Comparison of ENCODE assay signal across 8 cellular contexts in the genomic region with DNA sequence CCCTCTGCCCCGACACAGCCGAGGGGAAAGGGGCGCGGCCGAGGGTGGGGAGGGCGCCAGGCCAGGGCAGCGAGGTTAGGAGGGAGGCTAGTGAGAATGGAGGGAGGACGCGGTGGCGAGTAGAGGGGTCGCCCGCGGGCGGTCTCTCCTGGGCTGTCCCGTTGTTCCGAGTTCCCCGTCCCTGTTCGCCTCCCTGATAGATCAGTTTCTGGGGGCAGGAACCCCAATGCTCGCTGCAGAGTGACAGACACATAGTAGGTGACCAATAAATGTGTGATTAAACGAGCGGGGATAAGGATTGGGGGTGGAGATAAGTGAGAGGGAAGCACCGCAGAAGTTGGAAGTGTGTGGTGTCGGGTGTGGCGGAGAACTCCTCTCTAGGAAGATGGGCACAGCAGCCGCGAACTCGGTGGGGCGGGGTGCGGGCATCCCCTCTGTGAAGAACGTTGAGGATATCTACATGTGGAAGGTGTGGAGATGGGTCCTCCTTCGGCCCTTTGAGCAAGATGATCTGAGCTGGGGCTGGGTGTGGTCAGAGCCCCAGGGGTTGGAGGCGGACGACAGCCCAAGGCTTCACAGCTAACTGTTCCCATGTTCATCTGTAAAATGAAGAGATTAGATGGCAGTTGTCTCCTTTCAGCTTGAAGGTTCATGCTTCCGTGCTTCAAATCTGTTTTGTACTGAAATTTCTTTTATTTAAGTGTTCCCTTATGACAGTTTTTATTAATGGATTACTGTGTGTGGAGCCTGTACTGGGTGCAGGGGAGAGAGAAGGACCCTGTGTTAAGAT. TPM values are rescaled to one million over a fixed set of nuclear protein-coding genes. Genes with fewer than 3 reads are reported as not detected.
DNase-seq lines count a peak whose midpoint lies in the region; ATAC-seq and TF ChIP-seq lines count a peak whose summit lies in the region.

No MANE protein-coding gene starts in this region.

- H3K4me1 Mint-ChIP-seq in activated T-helper 17 cell treated with anti-CD3 and anti-CD28 coated beads, Interleukin-2, amount 50 U/mL, for 72 hours = peaks cover 33% of the 10 kb centered on the region

- intact Hi-C loops in Right ventricle myocardium inferior (cut with DNase I) (loop anchor here (1.0 to 2.0 kb wide), 2 partner anchors 10 to 25 kb away; a partner anchor contains a TSS), cardiac septum (cut with DNase I) (no loop called here), right cardiac atrium (cut with DNase I) (no loop called here), sigmoid colon (cut with DNase I) (loop anchor here (2.0 to 10.0 kb wide), 2 partner anchors 39 to 585 kb away; a partner anchor contains a TSS)

- peak overlapping the region; percentile 68 for H3K9ac ChIP-seq in HUES48 (ENCODE audit: low read depth, low read length)

- H3K27me3 ChIP-seq in HUES48 (ENCODE audit: control insufficient read depth, insufficient read depth, low read length) = no peaks in the 10 kb centered on the region
- H3K27me3 ChIP-seq in right cardiac atrium (ENCODE audit: control insufficient read depth, insufficient read depth) = no peaks in the 10 kb centered on the region
- no peaks in the 10 kb centered on the region for H3K27me3 ChIP-seq in sigmoid colon

- H3K9me3 ChIP-seq in HUES48 (ENCODE audit: control insufficient read depth, insufficient read depth, low read length) (no peaks in the 10 kb centered on the region), right cardiac atrium (ENCODE audit: control insufficient read depth, low read length) (no peaks in the 10 kb centered on the region), sigmoid colon (no peaks in the 10 kb centered on the region)

- WGBS in right cardiac atrium = 1% methylated on average over 34 of the region's 34 CpGs
- 1 to 2% methylated on average over 34 of the region's 34 CpGs for WGBS in sigmoid colon, 2 donors

- no peak for TF ChIP-seq CTCF in sigmoid colon (IDR thresholded peaks at IDR 0.05)

- H3K36me3 Mint-ChIP-seq in activated T-helper 17 cell treated with anti-CD3 and anti-CD28 coated beads, Interleukin-2, amount 50 U/mL, for 72 hours (ENCODE audit: low read depth) = no peaks in the 10 kb centered on the region

- peaks cover 64% of the 10 kb centered on the region for H3K4me1 ChIP-seq in HUES48 (ENCODE audit: control insufficient read depth, insufficient read depth, low read length)
- H3K4me1 ChIP-seq in right cardiac atrium (ENCODE audit: control insufficient read depth, insufficient read depth, low read length) = peaks cover 3% of the 10 kb centered on the region
- peaks cover 0 to 59% (median 36%) of the 10 kb centered on the region in 4 donors for H3K4me1 ChIP-seq in sigmoid colon

- no peaks in the 10 kb centered on the region for H3K27me3 Mint-ChIP-seq in activated T-helper 17 cell treated with anti-CD3 and anti-CD28 coated beads, Interleukin-2, amount 50 U/mL, for 72 hours

- no peak for DNase-seq in Right ventricle myocardium inferior (ENCODE audit: missing footprints)
- no peak for DNase-seq in cardiac septum (ENCODE audit: low spot score)
- DNase-seq in right cardiac atrium = peak in 1 of 3 donors; percentile 66
- DNase-seq in sigmoid colon = peak; percentile 77
- no peak for DNase-seq in DMS114 treated with DMSO at 0.1 percent for 48 hours (lab: John Stamatoyannopoulos, UW; ENCODE audit: unreplicated experiment)
- DNase-seq in 8988T = no peak

- H3K9me3 Mint-ChIP-seq in activated T-helper 17 cell treated with anti-CD3 and anti-CD28 coated beads, Interleukin-2, amount 50 U/mL, for 72 hours = no peaks in the 10 kb centered on the region

- ATAC-seq in Right ventricle myocardium inferior (peak; percentile 1), right cardiac atrium (no peak)
- ATAC-seq in activated T-helper 17 cell treated with anti-CD3 and anti-CD28 coated beads, Interleukin-2, amount 50 U/mL, for 72 hours (replicated peaks) = no peak

- H3K4me3 Mint-ChIP-seq in activated T-helper 17 cell treated with anti-CD3 and anti-CD28 coated beads, Interleukin-2, amount 50 U/mL, for 72 hours = peak overlapping the region; percentile 91

- TF ChIP-seq EP300 in sigmoid colon (IDR thresholded peaks at IDR 0.05) = no peak

- H3K36me3 ChIP-seq in HUES48 (ENCODE audit: control insufficient read depth, insufficient read depth, low read length) (0 out of 2 replicates have a peak, but pooled peaks cover 5% of the 10 kb centered on the region), sigmoid colon (no peaks in the 10 kb centered on the region)

- H3K27ac ChIP-seq in HUES48 (ENCODE audit: low read depth, low read length) = peak overlapping the region; percentile 98
- peak overlapping the region; percentile 49 for H3K27ac ChIP-seq in right cardiac atrium (ENCODE audit: low read length)
- H3K27ac ChIP-seq in sigmoid colon = peak overlapping the region; percentile 91 to 95 (median 94)

- H3K4me3 ChIP-seq in HUES48 (ENCODE audit: low read depth, low read length) (peak overlapping the region; percentile 94), right cardiac atrium (ENCODE audit: low read length) (peak overlapping the region; percentile 83), sigmoid colon (peak overlapping the region; percentile 84 to 98 (median 92))

- TF ChIP-seq POLR2A in sigmoid colon (IDR thresholded peaks at IDR 0.05) = no peak

- peak overlapping the region; percentile 85 for H3K27ac Mint-ChIP-seq in activated T-helper 17 cell treated with anti-CD3 and anti-CD28 coated beads, Interleukin-2, amount 50 U/mL, for 72 hours

RNA-seq across cellular contexts. Expression of a gene that starts 0.7 kb away (rescaled TPM):
- total RNA-seq in Right ventricle myocardium inferior = 3.3 TPM
- 3.4 TPM for total RNA-seq in cardiac septum
- 1 to 10 TPM; 2.5 to 3.2 TPM for total RNA-seq in activated T-helper 17 cell treated with anti-CD3 and anti-CD28 coated beads, Interleukin-2, amount 50 U/mL, for 72 hours
- total RNA-seq in right cardiac atrium = 1 to 10 TPM; 5.1 to 6.5 (median 5.8) TPM
- 4.5 TPM for polyA plus RNA-seq in right cardiac atrium
- total RNA-seq in sigmoid colon = 10 to 100 TPM in 1 of 4 donors, 1 to 10 TPM in 3; 6.1 to 10.7 (median 6.9) TPM
- polyA plus RNA-seq in sigmoid colon = 1 to 10 TPM; 3.0 to 6.1 (median 5.4) TPM

RNA-seq across cellular contexts. Expression of a gene that starts 11.2 kb away (rescaled TPM):
- 111 TPM for total RNA-seq in Right ventricle myocardium inferior
- total RNA-seq in cardiac septum = 85.5 TPM
- total RNA-seq in activated T-helper 17 cell treated with anti-CD3 and anti-CD28 coated beads, Interleukin-2, amount 50 U/mL, for 72 hours = 10 to 100 TPM; 68.1 to 79.6 TPM
- 100 to 1,000 TPM in 3 of 4 donors, 10 to 100 TPM in 1; 98.2 to 116 (median 107) TPM for total RNA-seq in right cardiac atrium
- 70.6 TPM for polyA plus RNA-seq in right cardiac atrium
- 10 to 100 TPM; 56.3 to 63.7 (median 57.0) TPM for total RNA-seq in sigmoid colon
- polyA plus RNA-seq in sigmoid colon = 100 to 1,000 TPM in 1 of 3 donors, 10 to 100 TPM in 2; 50.9 to 131 (median 52.3) TPM

RNA-seq across cellular contexts. Expression of a gene that starts 38.4 kb away (rescaled TPM):
- total RNA-seq in Right ventricle myocardium inferior (32.6 TPM), cardiac septum (10.6 TPM), right cardiac atrium (100 to 1,000 TPM; 111 to 195 (median 174) TPM), sigmoid colon (100 to 1,000 TPM; 257 to 447 (median 388) TPM)
- total RNA-seq in activated T-helper 17 cell treated with anti-CD3 and anti-CD28 coated beads, Interleukin-2, amount 50 U/mL, for 72 hours = not detected
- polyA plus RNA-seq in right cardiac atrium (193 TPM), sigmoid colon (100 to 1,000 TPM in 2 of 3 donors, 10 to 100 TPM in 1; 28.9 to 289 (median 132) TPM)

RNA-seq across cellular contexts. Expression of a gene that starts 56.4 kb away (rescaled TPM):
- total RNA-seq in Right ventricle myocardium inferior (5.7 TPM), cardiac septum (4.6 TPM), right cardiac atrium (1 to 10 TPM; 4.5 to 7.4 (median 5.5) TPM), sigmoid colon (10 to 100 TPM in 1 of 4 donors, 1 to 10 TPM in 3; 2.9 to 13.3 (median 8.3) TPM)
- 10 to 100 TPM in 1 of 2 donors, 1 to 10 TPM in 1; 9.4 to 11.1 TPM for total RNA-seq in activated T-helper 17 cell treated with anti-CD3 and anti-CD28 coated beads, Interleukin-2, amount 50 U/mL, for 72 hours
- polyA plus RNA-seq in right cardiac atrium (4.2 TPM), sigmoid colon (10 to 100 TPM in 1 of 3 donors, 1 to 10 TPM in 2; 3.6 to 12.4 (median 5.3) TPM)

RNA-seq across cellular contexts. Expression of a gene that starts 56.6 kb away (rescaled TPM):
- total RNA-seq in Right ventricle myocardium inferior (4.7 TPM), cardiac septum (4.4 TPM), right cardiac atrium (1 to 10 TPM; 5.7 to 8.0 (median 6.2) TPM), sigmoid colon (10 to 100 TPM; 10.3 to 14.0 (median 11.0) TPM)
- 10 to 100 TPM; 32.7 to 61.6 TPM for total RNA-seq in activated T-helper 17 cell treated with anti-CD3 and anti-CD28 coated beads, Interleukin-2, amount 50 U/mL, for 72 hours
- polyA plus RNA-seq in right cardiac atrium (4.4 TPM), sigmoid colon (10 to 100 TPM in 2 of 3 donors, 1 to 10 TPM in 1; 4.4 to 18.6 (median 10.8) TPM)

Comparison
In these comparisons a context has a peak if more than half of its experiments do, and no peak if none do; other contexts are left out.
1. intact Hi-C loops: an anchor here in Right ventricle myocardium inferior (1.0 to 2.0 kb wide) and sigmoid colon (2.0 to 10.0 kb wide); none called in cardiac septum and right cardiac atrium.
2. RNA of a gene that starts 38.4 kb away (total RNA-seq): 257 to 447 TPM in sigmoid colon, 111 to 195 TPM in right cardiac atrium, 32.6 TPM in Right ventricle myocardium inferior (single experiment) and 10.6 TPM in cardiac septum (single experiment); not detected in activated T-helper 17 cell treated with anti-CD3 and anti-CD28 coated beads, Interleukin-2, amount 50 U/mL, for 72 hours; every median in the first group is over 10 times any median in the second.
3. Peak in every context shown above with its lines, with median percentiles within 50 percentile points of each other: H3K27ac ChIP-seq and H3K4me3 ChIP-seq.